In the genomic region with DNA sequence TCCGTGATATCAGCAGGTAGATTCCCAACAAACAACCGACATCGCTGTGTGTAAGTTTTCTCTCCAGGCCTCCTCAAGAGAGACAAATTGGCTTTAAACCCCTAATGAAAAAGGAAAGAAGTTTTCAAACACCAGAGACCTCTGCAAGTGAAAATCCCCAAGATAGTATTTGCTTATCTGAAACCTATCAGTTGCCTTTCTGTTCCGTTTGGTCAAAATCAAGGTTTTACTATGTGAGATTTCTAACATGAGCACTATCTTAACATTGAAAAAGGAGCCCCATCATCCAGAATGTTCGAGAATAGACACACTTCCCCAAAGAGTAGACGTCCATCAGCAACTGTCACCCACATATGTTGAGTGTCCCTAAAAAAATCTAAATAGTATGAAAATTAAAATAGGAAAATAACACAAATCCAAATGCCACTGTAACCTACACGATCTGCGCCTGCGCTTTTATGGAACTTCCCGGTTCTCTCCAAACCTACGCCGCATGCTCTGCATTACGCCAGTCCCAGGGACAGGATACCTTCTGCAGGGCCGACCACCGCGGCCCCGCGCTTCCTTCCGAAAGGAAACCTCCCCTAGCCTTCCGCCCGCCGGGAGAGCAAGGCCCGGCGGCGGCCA, we compare ENCODE assay signal across 7 cellular contexts. TPM values are rescaled to one million over a fixed set of nuclear protein-coding genes. Genes with fewer than 3 reads are reported as not detected.
DNase-seq lines count a peak whose midpoint lies in the region; ATAC-seq and TF ChIP-seq lines count a peak whose summit lies in the region.

No MANE protein-coding gene starts in this region.

- H3K27me3 Mint-ChIP-seq in HFFc6 (ENCODE audit: insufficient read depth), result peaks cover 15% of the 10 kb centered on the region
- no peaks in the 10 kb centered on the region for H3K27me3 Mint-ChIP-seq in activated CD8-positive, alpha-beta T cell treated with anti-CD3 and anti-CD28 coated beads, Interleukin-2, amount 10 ng/mL, durations not matched to agents 7 days and 5 days (ENCODE audit: low read depth)
- no peaks in the 10 kb centered on the region for H3K27me3 Mint-ChIP-seq in stimulated activated naive CD8-positive, alpha-beta T cell treated with anti-CD3 and anti-CD28 coated beads, Interleukin-15, amount 100 ng/mL, for 72 hours

- peaks cover 52% of the 10 kb centered on the region for H3K36me3 Mint-ChIP-seq in HFFc6 (ENCODE audit: low read depth)
- peaks cover 56% of the 10 kb centered on the region for H3K36me3 Mint-ChIP-seq in activated CD8-positive, alpha-beta T cell treated with anti-CD3 and anti-CD28 coated beads, Interleukin-2, amount 10 ng/mL, durations not matched to agents 7 days and 5 days (ENCODE audit: low read depth)

- H3K9me3 ChIP-seq in iPS-18a (ENCODE audit: control insufficient read depth, low read depth, low read length), result no peaks in the 10 kb centered on the region

- H3K4me1 Mint-ChIP-seq in HFFc6 (ENCODE audit: low read depth), result peaks cover 64% of the 10 kb centered on the region
- peaks cover 54% of the 10 kb centered on the region for H3K4me1 Mint-ChIP-seq in activated CD8-positive, alpha-beta T cell treated with anti-CD3 and anti-CD28 coated beads, Interleukin-2, amount 10 ng/mL, durations not matched to agents 7 days and 5 days (ENCODE audit: low read depth)
- H3K4me1 Mint-ChIP-seq in stimulated activated naive CD8-positive, alpha-beta T cell treated with anti-CD3 and anti-CD28 coated beads, Interleukin-15, amount 100 ng/mL, for 72 hours, result peaks cover 57% of the 10 kb centered on the region

- peaks cover 52% of the 10 kb centered on the region for H3K36me3 ChIP-seq in iPS-18a (ENCODE audit: control insufficient read depth, low read depth, low read length)

- peak overlapping the region; percentile 76 for H3K27ac Mint-ChIP-seq in HFFc6
- H3K27ac Mint-ChIP-seq in activated CD8-positive, alpha-beta T cell treated with anti-CD3 and anti-CD28 coated beads, Interleukin-2, amount 10 ng/mL, durations not matched to agents 7 days and 5 days, result peak overlapping the region; percentile 86
- H3K27ac Mint-ChIP-seq in stimulated activated naive CD8-positive, alpha-beta T cell treated with anti-CD3 and anti-CD28 coated beads, Interleukin-15, amount 100 ng/mL, for 72 hours, result peak overlapping the region; percentile 95

- H3K4me3 ChIP-seq in iPS-18a (ENCODE audit: low read length), result peak overlapping the region; percentile 92

- CTCF ChIA-PET in activated CD8-positive, alpha-beta T cell treated with anti-CD3 and anti-CD28 coated beads, Interleukin-2, amount 10 ng/mL, durations not matched to agents 7 days and 5 days (lab: Charles Lee), result interaction anchor here (0.7 to 1.5 kb wide), 2 partner anchors 10 to 327 kb away, joined by 3 to 4 read pairs; no protein-coding TSS in a partner anchor

- H3K4me3 Mint-ChIP-seq in HFFc6, result peak overlapping the region; percentile 99
- peak overlapping the region; percentile 97 for H3K4me3 Mint-ChIP-seq in activated CD8-positive, alpha-beta T cell treated with anti-CD3 and anti-CD28 coated beads, Interleukin-2, amount 10 ng/mL, durations not matched to agents 7 days and 5 days
- H3K4me3 Mint-ChIP-seq in stimulated activated naive CD8-positive, alpha-beta T cell treated with anti-CD3 and anti-CD28 coated beads, Interleukin-15, amount 100 ng/mL, for 72 hours, result peak overlapping the region; percentile 83 to 89

- DNase-seq in HFFc6 (no peak), SHP77 treated with DMSO at 0.1 percent for 48 hours (lab: John Stamatoyannopoulos, UW) (no peak), dedifferentiated amniotic fluid mesenchymal stem cell (ENCODE audit: extremely low spot score) (no peak)
- no peak for DNase-seq in activated CD8-positive, alpha-beta T cell treated with anti-CD3 and anti-CD28 coated beads, Interleukin-2, amount 10 ng/mL, durations not matched to agents 7 days and 5 days
- no peak for DNase-seq in stimulated activated naive CD8-positive, alpha-beta T cell treated with anti-CD3 and anti-CD28 coated beads, Interleukin-15, amount 100 ng/mL, for 72 hours

- no peak overlapping the region for H3K27ac ChIP-seq in iPS-18a (ENCODE audit: low read length)

- TF ChIP-seq CTCF in HFFc6 (IDR thresholded peaks at IDR 0.05), result no peak

- no peak for ATAC-seq in activated CD8-positive, alpha-beta T cell treated with anti-CD3 and anti-CD28 coated beads, Interleukin-2, amount 10 ng/mL, durations not matched to agents 7 days and 5 days
- ATAC-seq in stimulated activated naive CD8-positive, alpha-beta T cell treated with anti-CD3 and anti-CD28 coated beads, Interleukin-15, amount 100 ng/mL, for 72 hours, result no peak
- ATAC-seq in HG03280 (IDR thresholded peaks at IDR 0.05; ENCODE audit: unreplicated experiment), result no peak

- peaks cover 13% of the 10 kb centered on the region for H3K4me1 ChIP-seq in iPS-18a (ENCODE audit: control insufficient read depth, low read depth, low read length)

- POLR2A ChIA-PET in activated CD8-positive, alpha-beta T cell treated with anti-CD3 and anti-CD28 coated beads, Interleukin-2, amount 10 ng/mL, durations not matched to agents 7 days and 5 days (lab: Charles Lee), result interaction anchor here (2.1 kb wide), 1 partner anchor 10 kb away, joined by 9 read pairs; no protein-coding TSS in a partner anchor

- H3K9ac ChIP-seq in iPS-18a (ENCODE audit: low read length), result peak overlapping the region; percentile 98

- no peaks in the 10 kb centered on the region for H3K27me3 ChIP-seq in iPS-18a (ENCODE audit: control insufficient read depth, insufficient read depth, low read length)

- no peaks in the 10 kb centered on the region; the same call in 1 of the 2 replicates for H3K9me3 Mint-ChIP-seq in HFFc6
- H3K9me3 Mint-ChIP-seq in activated CD8-positive, alpha-beta T cell treated with anti-CD3 and anti-CD28 coated beads, Interleukin-2, amount 10 ng/mL, durations not matched to agents 7 days and 5 days (ENCODE audit: insufficient read depth), result no peaks in the 10 kb centered on the region
- H3K9me3 Mint-ChIP-seq in stimulated activated naive CD8-positive, alpha-beta T cell treated with anti-CD3 and anti-CD28 coated beads, Interleukin-15, amount 100 ng/mL, for 72 hours, result no peaks in the 10 kb centered on the region

RNA-seq across cellular contexts. Expression of a gene that starts 1.4 kb away (rescaled TPM):
- total RNA-seq in HFFc6 (2021; fragmentation: NEBNext Ultra II Directional; extraction: Animal tissue kit (Norgen Biotek cat#: 25700)), result 100 to 1,000 TPM; 144 to 254 (median 222) TPM
- total RNA-seq in activated CD8-positive, alpha-beta T cell treated with anti-CD3 and anti-CD28 coated beads, Interleukin-2, amount 10 ng/mL, durations not matched to agents 7 days and 5 days, result 100 to 1,000 TPM; 348 to 360 TPM
